Comparison of ENCODE assay signal across 8 cellular contexts in the genomic region with DNA sequence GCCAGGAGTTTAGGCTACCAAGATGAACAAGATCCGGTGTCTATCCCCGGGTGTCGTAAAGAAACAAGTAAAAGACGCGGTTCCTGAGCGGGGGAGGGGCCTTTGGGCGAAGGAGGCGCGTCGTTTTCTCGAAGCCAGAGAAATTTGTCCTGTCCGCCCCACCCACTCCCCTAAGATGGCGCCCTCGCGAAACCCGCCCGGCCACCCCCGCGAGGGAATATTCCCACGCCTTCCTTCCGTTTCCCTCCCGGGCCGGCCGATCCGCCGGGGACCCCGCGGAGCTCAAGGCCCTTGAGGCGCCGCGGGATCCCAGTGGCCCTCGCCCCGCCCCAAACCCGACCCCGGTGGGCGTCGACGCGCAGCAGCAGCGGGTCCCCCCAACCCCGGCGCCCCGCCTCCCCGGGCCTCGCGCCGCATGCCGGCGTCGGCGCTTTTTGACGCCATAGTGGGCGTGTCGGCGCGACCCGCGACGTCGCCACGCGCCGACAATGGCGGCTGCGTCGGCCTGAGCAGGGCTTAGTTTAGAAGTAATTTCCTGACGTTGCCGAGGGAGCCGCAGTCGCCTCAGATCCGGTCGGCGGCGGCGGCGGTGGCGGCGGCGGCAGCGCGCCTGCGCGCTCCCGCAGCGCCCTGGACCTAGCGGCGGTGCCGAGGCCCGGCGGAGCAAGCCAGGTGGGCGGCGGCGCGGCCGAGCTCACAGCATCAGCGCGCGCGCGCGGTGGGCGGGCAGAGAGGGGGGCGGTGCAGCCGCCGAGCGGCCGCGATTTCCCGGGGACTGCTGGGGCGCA. TPM values are rescaled to one million over a fixed set of nuclear protein-coding genes. Genes with fewer than 3 reads are reported as not detected.
A peak's percentile ranks its signal among the peaks of the same experiment; 100 is the strongest.
DNase-seq lines count a peak whose midpoint lies in the region; ATAC-seq and TF ChIP-seq lines count a peak whose summit lies in the region.

No MANE protein-coding gene starts in this region.

- H3K27ac Mint-ChIP-seq in type B pancreatic cell = peak overlapping the region; percentile 99

- H3K27ac ChIP-seq in adrenal gland = peak overlapping the region; percentile 76 to 98 (median 92)
- peak overlapping the region; percentile 86 to 98 (median 94) for H3K27ac ChIP-seq in heart right ventricle

- peaks cover 3% of the 10 kb centered on the region for H3K36me3 Mint-ChIP-seq in type B pancreatic cell

- WGBS in adrenal gland, 4 donors = 0 to 50% (median 18%) methylated on average over 18 to 109 of the region's 110 CpGs
- WGBS in heart right ventricle, 2 donors = 0 to 1% methylated on average over 16 to 74 of the region's 110 CpGs

- DNase-seq in GM13977 (ENCODE audit: low spot score) (peak; percentile 80), NCI-H1436 (lab: John Stamatoyannopoulos, UW) (peak; percentile 94), T follicular helper cell (ENCODE audit: low read depth) (peak; percentile 83), adrenal gland (peak; percentile 82 to 94 (median 88)), heart right ventricle (peak; percentile 82 to 86), posterior cingulate gyrus (peak; percentile 53 to 95 (median 68)), type B pancreatic cell (ENCODE audit: extremely low spot score, unreplicated experiment) (peak; percentile 81)

- peak overlapping the region in 2 of 4 donors; percentile 35 to 59 for H3K4me3 ChIP-seq in adrenal gland
- peak overlapping the region; percentile 37 to 86 (median 74) for H3K4me3 ChIP-seq in heart right ventricle

- H3K9me3 Mint-ChIP-seq in type B pancreatic cell = no peaks in the 10 kb centered on the region

- H3K4me3 Mint-ChIP-seq in type B pancreatic cell = peak overlapping the region; percentile 98

- H3K9me3 ChIP-seq in adrenal gland (replicated peaks in 1 of 3) (no peaks in the 10 kb centered on the region), heart right ventricle (no peaks in the 10 kb centered on the region)

- peaks cover 2% of the 10 kb centered on the region for H3K27me3 Mint-ChIP-seq in type B pancreatic cell

- no peak for TF ChIP-seq CTCF in GM13977 (IDR thresholded peaks at IDR 0.05; ENCODE audit: extremely low read depth, insufficient read depth, missing control alignments)
- TF ChIP-seq CTCF in adrenal gland (IDR thresholded peaks at IDR 0.05) = no peak
- no peak for TF ChIP-seq CTCF in heart right ventricle (IDR thresholded peaks at IDR 0.05)
- no peak for TF ChIP-seq CTCF in type B pancreatic cell (conservative IDR thresholded peaks at IDR 0.05)

- in situ Hi-C loops in GM13977 (cut with MboI; ENCODE audit: low pct_unique_long_range_greater_than_20kb, low sequenced_read_pairs, unreplicated experiment) = no loop called here

- peak; percentile 80 for ATAC-seq in HG02852 (IDR thresholded peaks at IDR 0.05; ENCODE audit: unreplicated experiment)
- ATAC-seq in heart right ventricle = peak; percentile 92 to 97 (median 94)

- H3K27me3 ChIP-seq in adrenal gland (peaks cover 3% of the 10 kb centered on the region), heart right ventricle (peaks cover 0 to 18% (median 0%) of the 10 kb centered on the region in 7 donors)

- peaks cover 0 to 5% of the 10 kb centered on the region in 2 donors for H3K4me1 ChIP-seq in adrenal gland (replicated peaks in 1 of 2)
- H3K4me1 ChIP-seq in heart right ventricle = peaks cover 0 to 22% (median 11%) of the 10 kb centered on the region in 9 donors

- TF ChIP-seq POLR2A in adrenal gland (IDR thresholded peaks at IDR 0.05) = peak; percentile 6 to 35

- intact Hi-C loops in adrenal gland (cut with DNase I) = no loop called here
- intact Hi-C loops in heart right ventricle (cut with DNase I) = loop anchor here in 3 of 10 donors (2.0 to 10.0 kb wide), 4 partner anchors 80 to 524 kb away; partner anchors contain the start of genes MAP7D3 (in 1 of the 3) and MMGT1 (in 1 of the 3)
- intact Hi-C loops in posterior cingulate gyrus (cut with DNase I) = loop anchor here (5.0 kb wide), 1 partner anchor 525 kb away; the partner anchor contains the start of gene MMGT1

- H3K4me1 Mint-ChIP-seq in type B pancreatic cell (ENCODE audit: unreplicated experiment) = peaks cover 4% of the 10 kb centered on the region

- H3K36me3 ChIP-seq in adrenal gland (replicated peaks in 1 of 2) (peaks cover 0 to 6% of the 10 kb centered on the region in 2 donors), heart right ventricle (peaks cover 0 to 25% (median 0%) of the 10 kb centered on the region in 9 donors)

RNA-seq across cellular contexts. Expression of gene HTATSF1, which starts 0.4 kb away (rescaled TPM):
- total RNA-seq in adrenal gland (10 to 100 TPM; 29.4 to 83.6 (median 58.4) TPM), heart right ventricle (10 to 100 TPM; 55.0 to 77.8 (median 62.9) TPM), type B pancreatic cell (ENCODE audit: low replicate concordance) (42.2 and 50.8 TPM in 2 replicates)
- polyA plus RNA-seq in adrenal gland (100 to 1,000 TPM in 1 of 3 donors, 10 to 100 TPM in 2; 21.0 to 129 (median 45.5) TPM), heart right ventricle (10 to 100 TPM; 36.7 to 45.6 TPM)

RNA-seq across cellular contexts. Expression of gene BRS3, which starts 9.2 kb away (rescaled TPM):
- not detected for total RNA-seq in adrenal gland
- not detected for polyA plus RNA-seq in adrenal gland
- not detected for total RNA-seq in heart right ventricle
- polyA plus RNA-seq in heart right ventricle = not detected
- total RNA-seq in type B pancreatic cell (ENCODE audit: low replicate concordance) = 0.10 TPM in 1 of 2 replicates, not detected in the other

RNA-seq across cellular contexts. Expression of gene VGLL1, which starts 35.1 kb away (rescaled TPM):
- total RNA-seq in adrenal gland (not detected), heart right ventricle (not detected), type B pancreatic cell (ENCODE audit: low replicate concordance) (22.6 and 78.4 TPM in 2 replicates)
- polyA plus RNA-seq in adrenal gland (not detected), heart right ventricle (not detected)

Comparison
In these comparisons a context has a peak if more than half of its experiments do, and no peak if none do; other contexts are left out.
1. RNA of gene VGLL1, which starts 35.1 kb away (total RNA-seq): 22.6 to 78.4 TPM in type B pancreatic cell; not detected in adrenal gland and not detected in heart right ventricle; every median in the first group is over 10 times any median in the second.
2. Peak in every context shown above with its lines, with median percentiles within 50 percentile points of each other: DNase-seq.